In the genomic region with DNA sequence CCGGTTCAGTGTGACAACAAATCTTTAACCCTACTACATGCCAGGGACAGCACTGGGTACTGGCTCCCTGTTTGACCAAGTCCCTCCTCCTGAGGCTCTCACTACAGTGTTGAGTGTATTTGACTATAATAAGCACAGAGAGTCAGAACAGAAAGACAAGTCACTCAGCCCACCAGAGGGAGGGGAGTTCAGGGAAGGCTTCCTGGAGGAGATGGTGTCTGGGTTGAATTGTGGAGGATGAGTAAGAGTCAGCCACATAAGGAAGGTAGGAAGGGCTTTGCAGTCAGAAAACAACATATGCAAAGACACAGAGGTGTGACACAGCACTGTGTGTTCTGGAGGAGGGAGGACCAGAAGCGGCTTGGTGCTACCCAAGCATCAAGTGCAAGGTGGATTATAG, we compare ENCODE assay signal across 2 cellular contexts.
TF ChIP-seq lines count a peak whose summit lies in the region.

No MANE protein-coding gene starts in this region.

TF ChIP-seq in K562, 482 proteins besides CTCF, POLR2A, EP300 and RAD21:
- no peak for TF ChIP-seq RFX7 (CRISPR knock-in tag; IDR thresholded peaks at IDR 0.05)
- peak; percentile 90 for TF ChIP-seq ZFP36 (IDR thresholded peaks at IDR 0.05; ENCODE audit: low read depth, low read length, partially characterized antibody)
- TF ChIP-seq ZNF707 (CRISPR knock-in tag; conservative IDR thresholded peaks at IDR 0.05), result no peak
- TF ChIP-seq MAX (CRISPR knock-in tag; IDR thresholded peaks at IDR 0.05), result no peak

TF ChIP-seq in SK-N-SH treated with all-trans-retinoic acid at 6 μM for 48 hours, 23 proteins besides CTCF, POLR2A, EP300 and RAD21:
- TF ChIP-seq, protein P1, sequence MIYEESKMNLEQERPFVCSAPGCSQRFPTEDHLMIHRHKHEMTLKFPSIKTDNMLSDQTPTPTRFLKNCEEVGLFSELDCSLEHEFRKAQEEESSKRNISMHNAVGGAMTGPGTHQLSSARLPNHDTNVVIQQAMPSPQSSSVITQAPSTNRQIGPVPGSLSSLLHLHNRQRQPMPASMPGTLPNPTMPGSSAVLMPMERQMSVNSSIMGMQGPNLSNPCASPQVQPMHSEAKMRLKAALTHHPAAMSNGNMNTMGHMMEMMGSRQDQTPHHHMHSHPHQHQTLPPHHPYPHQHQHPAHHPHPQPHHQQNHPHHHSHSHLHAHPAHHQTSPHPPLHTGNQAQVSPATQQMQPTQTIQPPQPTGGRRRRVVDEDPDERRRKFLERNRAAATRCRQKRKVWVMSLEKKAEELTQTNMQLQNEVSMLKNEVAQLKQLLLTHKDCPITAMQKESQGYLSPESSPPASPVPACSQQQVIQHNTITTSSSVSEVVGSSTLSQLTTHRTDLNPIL (CRISPR knock-in tag; IDR thresholded peaks at IDR 0.05; ENCODE audit: low read depth), result no peak
- TF ChIP-seq ZFP3 (CRISPR knock-in tag; IDR thresholded peaks at IDR 0.05) (no peak), OSR1 (CRISPR knock-in tag; IDR thresholded peaks at IDR 0.05) (no peak), ZC3H10 (CRISPR knock-in tag; IDR thresholded peaks at IDR 0.05) (no peak), CSRNP3 (CRISPR knock-in tag; IDR thresholded peaks at IDR 0.05) (no peak), ZNF70 (CRISPR knock-in tag; IDR thresholded peaks at IDR 0.05) (no peak), TCF4 (CRISPR knock-in tag; IDR thresholded peaks at IDR 0.05; ENCODE audit: borderline replicate concordance) (no peak), CSDC2 (CRISPR knock-in tag; IDR thresholded peaks at IDR 0.05) (no peak), ISL1 (CRISPR knock-in tag; IDR thresholded peaks at IDR 0.05) (no peak), SNAI2 (CRISPR knock-in tag; IDR thresholded peaks at IDR 0.05) (no peak), ESRRG (CRISPR knock-in tag; IDR thresholded peaks at IDR 0.05) (no peak), RARB (CRISPR knock-in tag; IDR thresholded peaks at IDR 0.05) (no peak), ZNF8 (CRISPR knock-in tag; IDR thresholded peaks at IDR 0.05) (no peak), BACH2 (CRISPR knock-in tag; IDR thresholded peaks at IDR 0.05; ENCODE audit: borderline replicate concordance) (no peak), ZNF565 (CRISPR knock-in tag; conservative IDR thresholded peaks at IDR 0.05; ENCODE audit: low read depth) (no peak)
- TF ChIP-seq, protein P2, sequence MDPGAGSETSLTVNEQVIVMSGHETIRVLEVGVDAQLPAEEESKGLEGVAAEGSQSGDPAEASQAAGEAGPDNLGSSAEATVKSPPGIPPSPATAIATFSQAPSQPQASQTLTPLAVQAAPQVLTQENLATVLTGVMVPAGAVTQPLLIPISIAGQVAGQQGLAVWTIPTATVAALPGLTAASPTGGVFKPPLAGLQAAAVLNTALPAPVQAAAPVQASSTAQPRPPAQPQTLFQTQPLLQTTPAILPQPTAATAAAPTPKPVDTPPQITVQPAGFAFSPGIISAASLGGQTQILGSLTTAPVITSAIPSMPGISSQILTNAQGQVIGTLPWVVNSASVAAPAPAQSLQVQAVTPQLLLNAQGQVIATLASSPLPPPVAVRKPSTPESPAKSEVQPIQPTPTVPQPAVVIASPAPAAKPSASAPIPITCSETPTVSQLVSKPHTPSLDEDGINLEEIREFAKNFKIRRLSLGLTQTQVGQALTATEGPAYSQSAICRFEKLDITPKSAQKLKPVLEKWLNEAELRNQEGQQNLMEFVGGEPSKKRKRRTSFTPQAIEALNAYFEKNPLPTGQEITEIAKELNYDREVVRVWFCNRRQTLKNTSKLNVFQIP (CRISPR knock-in tag; IDR thresholded peaks at IDR 0.05; ENCODE audit: borderline replicate concordance, low read depth), result no peak
- TF ChIP-seq, protein P3, sequence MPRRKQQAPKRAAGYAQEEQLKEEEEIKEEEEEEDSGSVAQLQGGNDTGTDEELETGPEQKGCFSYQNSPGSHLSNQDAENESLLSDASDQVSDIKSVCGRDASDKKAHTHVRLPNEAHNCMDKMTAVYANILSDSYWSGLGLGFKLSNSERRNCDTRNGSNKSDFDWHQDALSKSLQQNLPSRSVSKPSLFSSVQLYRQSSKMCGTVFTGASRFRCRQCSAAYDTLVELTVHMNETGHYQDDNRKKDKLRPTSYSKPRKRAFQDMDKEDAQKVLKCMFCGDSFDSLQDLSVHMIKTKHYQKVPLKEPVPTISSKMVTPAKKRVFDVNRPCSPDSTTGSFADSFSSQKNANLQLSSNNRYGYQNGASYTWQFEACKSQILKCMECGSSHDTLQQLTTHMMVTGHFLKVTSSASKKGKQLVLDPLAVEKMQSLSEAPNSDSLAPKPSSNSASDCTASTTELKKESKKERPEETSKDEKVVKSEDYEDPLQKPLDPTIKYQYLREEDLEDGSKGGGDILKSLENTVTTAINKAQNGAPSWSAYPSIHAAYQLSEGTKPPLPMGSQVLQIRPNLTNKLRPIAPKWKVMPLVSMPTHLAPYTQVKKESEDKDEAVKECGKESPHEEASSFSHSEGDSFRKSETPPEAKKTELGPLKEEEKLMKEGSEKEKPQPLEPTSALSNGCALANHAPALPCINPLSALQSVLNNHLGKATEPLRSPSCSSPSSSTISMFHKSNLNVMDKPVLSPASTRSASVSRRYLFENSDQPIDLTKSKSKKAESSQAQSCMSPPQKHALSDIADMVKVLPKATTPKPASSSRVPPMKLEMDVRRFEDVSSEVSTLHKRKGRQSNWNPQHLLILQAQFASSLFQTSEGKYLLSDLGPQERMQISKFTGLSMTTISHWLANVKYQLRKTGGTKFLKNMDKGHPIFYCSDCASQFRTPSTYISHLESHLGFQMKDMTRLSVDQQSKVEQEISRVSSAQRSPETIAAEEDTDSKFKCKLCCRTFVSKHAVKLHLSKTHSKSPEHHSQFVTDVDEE (CRISPR knock-in tag; IDR thresholded peaks at IDR 0.05), result no peak
- TF ChIP-seq, protein P4, sequence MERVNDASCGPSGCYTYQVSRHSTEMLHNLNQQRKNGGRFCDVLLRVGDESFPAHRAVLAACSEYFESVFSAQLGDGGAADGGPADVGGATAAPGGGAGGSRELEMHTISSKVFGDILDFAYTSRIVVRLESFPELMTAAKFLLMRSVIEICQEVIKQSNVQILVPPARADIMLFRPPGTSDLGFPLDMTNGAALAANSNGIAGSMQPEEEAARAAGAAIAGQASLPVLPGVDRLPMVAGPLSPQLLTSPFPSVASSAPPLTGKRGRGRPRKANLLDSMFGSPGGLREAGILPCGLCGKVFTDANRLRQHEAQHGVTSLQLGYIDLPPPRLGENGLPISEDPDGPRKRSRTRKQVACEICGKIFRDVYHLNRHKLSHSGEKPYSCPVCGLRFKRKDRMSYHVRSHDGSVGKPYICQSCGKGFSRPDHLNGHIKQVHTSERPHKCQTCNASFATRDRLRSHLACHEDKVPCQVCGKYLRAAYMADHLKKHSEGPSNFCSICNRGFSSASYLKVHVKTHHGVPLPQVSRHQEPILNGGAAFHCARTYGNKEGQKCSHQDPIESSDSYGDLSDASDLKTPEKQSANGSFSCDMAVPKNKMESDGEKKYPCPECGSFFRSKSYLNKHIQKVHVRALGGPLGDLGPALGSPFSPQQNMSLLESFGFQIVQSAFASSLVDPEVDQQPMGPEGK (CRISPR knock-in tag; IDR thresholded peaks at IDR 0.05; ENCODE audit: borderline replicate concordance), result no peak
